1 cellular context compared by ENCODE assay signal in the genomic region with DNA sequence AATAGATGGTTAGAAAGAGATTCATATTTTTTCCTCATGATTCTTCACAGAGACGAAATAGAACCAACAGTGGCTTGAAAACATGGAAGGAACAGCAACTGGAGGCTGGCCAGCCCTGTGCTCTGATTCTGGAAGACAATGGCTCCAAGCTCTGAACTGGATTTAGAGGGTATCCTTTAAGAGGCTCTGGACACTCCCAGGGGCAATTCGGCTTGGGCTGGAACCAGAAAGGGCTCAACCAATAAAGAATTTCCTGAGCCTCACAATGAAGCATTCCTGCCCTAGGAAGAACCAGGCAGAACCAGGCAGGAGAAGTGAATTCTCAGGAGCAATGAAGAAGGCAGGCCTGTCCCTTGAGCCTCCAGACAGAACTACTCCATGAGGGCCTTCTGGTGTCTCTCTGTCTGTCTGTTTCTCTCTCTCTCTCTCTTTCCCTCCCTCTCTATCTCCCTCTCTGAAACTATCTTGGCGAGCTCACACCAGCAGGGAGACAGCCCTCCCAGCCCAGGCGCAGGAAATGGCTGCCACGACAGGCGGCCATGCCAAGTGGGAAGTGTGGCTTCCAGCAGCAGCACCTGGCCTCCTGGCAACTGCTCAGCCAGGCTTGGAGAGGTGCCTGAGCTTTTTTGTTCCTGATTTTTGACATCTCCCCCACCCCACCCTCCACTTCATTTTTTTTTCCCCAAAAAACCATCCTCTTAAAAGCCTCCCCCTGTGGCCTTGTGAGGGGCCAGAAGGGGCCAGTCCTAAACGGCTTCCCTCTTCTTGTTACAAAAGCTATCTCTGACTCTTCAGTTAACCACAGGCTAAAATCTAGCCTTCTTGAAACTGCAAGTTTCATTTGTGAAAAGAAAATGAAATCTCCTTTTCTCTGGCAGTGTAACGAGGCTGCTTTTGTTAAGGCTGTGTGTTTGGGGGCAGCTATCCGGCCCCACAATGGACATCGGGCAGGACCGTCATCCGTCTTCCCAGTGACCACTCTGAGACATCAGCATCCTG.
TF ChIP-seq lines count a peak whose summit lies in the region.

No MANE protein-coding gene starts in this region.

TF ChIP-seq in HepG2, 621 proteins besides CTCF, POLR2A, EP300 and RAD21 (continued from another document):
- TF ChIP-seq, protein P1, sequence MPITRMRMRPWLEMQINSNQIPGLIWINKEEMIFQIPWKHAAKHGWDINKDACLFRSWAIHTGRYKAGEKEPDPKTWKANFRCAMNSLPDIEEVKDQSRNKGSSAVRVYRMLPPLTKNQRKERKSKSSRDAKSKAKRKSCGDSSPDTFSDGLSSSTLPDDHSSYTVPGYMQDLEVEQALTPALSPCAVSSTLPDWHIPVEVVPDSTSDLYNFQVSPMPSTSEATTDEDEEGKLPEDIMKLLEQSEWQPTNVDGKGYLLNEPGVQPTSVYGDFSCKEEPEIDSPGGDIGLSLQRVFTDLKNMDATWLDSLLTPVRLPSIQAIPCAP (CRISPR knock-in tag; IDR thresholded peaks at IDR 0.05; ENCODE audit: low read depth) = no peak
- TF ChIP-seq ZBTB38 (CRISPR knock-in tag; IDR thresholded peaks at IDR 0.05) (no peak), PRMT3 (CRISPR knock-in tag; IDR thresholded peaks at IDR 0.05; ENCODE audit: borderline replicate concordance, low read depth) (no peak), PHF5A (CRISPR knock-in tag; IDR thresholded peaks at IDR 0.05; ENCODE audit: low read depth, unreplicated experiment) (no peak), ZNF354B (CRISPR knock-in tag; IDR thresholded peaks at IDR 0.05) (no peak), KDM5B (CRISPR knock-in tag; IDR thresholded peaks at IDR 0.05; ENCODE audit: borderline replicate concordance) (no peak)
- TF ChIP-seq, protein P2, sequence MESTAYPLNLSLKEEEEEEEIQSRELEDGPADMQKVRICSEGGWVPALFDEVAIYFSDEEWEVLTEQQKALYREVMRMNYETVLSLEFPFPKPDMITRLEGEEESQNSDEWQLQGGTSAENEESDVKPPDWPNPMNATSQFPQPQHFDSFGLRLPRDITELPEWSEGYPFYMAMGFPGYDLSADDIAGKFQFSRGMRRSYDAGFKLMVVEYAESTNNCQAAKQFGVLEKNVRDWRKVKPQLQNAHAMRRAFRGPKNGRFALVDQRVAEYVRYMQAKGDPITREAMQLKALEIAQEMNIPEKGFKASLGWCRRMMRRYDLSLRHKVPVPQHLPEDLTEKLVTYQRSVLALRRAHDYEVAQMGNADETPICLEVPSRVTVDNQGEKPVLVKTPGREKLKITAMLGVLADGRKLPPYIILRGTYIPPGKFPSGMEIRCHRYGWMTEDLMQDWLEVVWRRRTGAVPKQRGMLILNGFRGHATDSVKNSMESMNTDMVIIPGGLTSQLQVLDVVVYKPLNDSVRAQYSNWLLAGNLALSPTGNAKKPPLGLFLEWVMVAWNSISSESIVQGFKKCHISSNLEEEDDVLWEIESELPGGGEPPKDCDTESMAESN (CRISPR knock-in tag; conservative IDR thresholded peaks at IDR 0.05) = no peak
- TF ChIP-seq, protein P3, sequence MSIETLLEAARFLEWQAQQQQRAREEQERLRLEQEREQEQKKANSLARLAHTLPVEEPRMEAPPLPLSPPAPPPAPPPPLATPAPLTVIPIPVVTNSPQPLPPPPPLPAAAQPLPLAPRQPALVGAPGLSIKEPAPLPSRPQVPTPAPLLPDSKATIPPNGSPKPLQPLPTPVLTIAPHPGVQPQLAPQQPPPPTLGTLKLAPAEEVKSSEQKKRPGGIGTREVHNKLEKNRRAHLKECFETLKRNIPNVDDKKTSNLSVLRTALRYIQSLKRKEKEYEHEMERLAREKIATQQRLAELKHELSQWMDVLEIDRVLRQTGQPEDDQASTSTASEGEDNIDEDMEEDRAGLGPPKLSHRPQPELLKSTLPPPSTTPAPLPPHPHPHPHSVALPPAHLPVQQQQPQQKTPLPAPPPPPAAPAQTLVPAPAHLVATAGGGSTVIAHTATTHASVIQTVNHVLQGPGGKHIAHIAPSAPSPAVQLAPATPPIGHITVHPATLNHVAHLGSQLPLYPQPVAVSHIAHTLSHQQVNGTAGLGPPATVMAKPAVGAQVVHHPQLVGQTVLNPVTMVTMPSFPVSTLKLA (IDR thresholded peaks at IDR 0.05) = no peak
